In genomic region chr19:35314031-35314430, GRCh38 we compare ENCODE assay signal across 35 cellular contexts. TPM values are rescaled to one million over a fixed set of nuclear protein-coding genes. Genes with fewer than 3 reads are reported as not detected.
"Had no signal": no experiment of that assay in that cellular context is flagged by ENCODE, and none has a peak within 500 bp of the region (broad histone marks: within the 10 kb centered on the region; RNA-seq: fewer than 3 reads in every experiment).

No MANE protein-coding gene starts in this region.

- H3K27ac Mint-ChIP-seq: activated CD4-positive, alpha-beta memory T cell treated with anti-CD3 and anti-CD28 coated beads, Interleukin-2, amount 10 ng/mL, durations not matched to agents 7 days and 5 days; activated CD4-positive, alpha-beta T cell treated with anti-CD3 and anti-CD28 coated beads, Interleukin-2, amount 10 ng/mL, durations not matched to agents 24 days and 14 days; activated T-cell treated with anti-CD3 and anti-CD28 coated beads, Interleukin-2, amount 50 U/mL, for 24 hours; activated T-helper 17 cell treated with anti-CD3 and anti-CD28 coated beads, Interleukin-2, amount 50 U/mL, for 72 hours; progenitor cell of endocrine pancreas; stimulated activated effector memory CD8-positive, alpha-beta T cell treated with anti-CD3 and anti-CD28 coated beads, Interleukin-12 subunit alpha, Interleukin-12 subunit beta, amount 100 ng/mL, for 72 hours; T-helper 17 cell had no signal

- H3K27me3 Mint-ChIP-seq: activated CD4-positive, alpha-beta T cell treated with anti-CD3 and anti-CD28 coated beads, Interleukin-2, amount 10 ng/mL, durations not matched to agents 24 days and 14 days; activated T-cell treated with anti-CD3 and anti-CD28 coated beads, Interleukin-2, amount 50 U/mL, for 24 hours; progenitor cell of endocrine pancreas had no signal

- H3K4me3 ChIP-seq: gastrocnemius medialis, left ventricle myocardium inferior, lung, ovary, sigmoid colon, thyroid gland had no signal

- H3K36me3 ChIP-seq: gastrocnemius medialis, left ventricle myocardium inferior, neutrophil, ovary, sigmoid colon, thyroid gland, WERI-Rb-1 had no signal

- H3K4me1 ChIP-seq: gastrocnemius medialis, sigmoid colon had no signal

- H3K27me3 ChIP-seq: gastrocnemius medialis, neutrophil, ovary, thyroid gland had no signal

- DNase-seq: activated CD4-positive, alpha-beta memory T cell treated with anti-CD3 and anti-CD28 coated beads, Interleukin-2, amount 10 ng/mL, durations not matched to agents 7 days and 5 days; activated CD4-positive, alpha-beta T cell treated with anti-CD3 and anti-CD28 coated beads, Interleukin-2, amount 10 ng/mL, durations not matched to agents 24 days and 14 days; activated CD4-positive, CD25-positive, alpha-beta regulatory T cell treated with anti-CD3 and anti-CD28 coated beads, Interleukin-2, amount 50 U/mL, for 72 hours; activated CD8-positive, alpha-beta memory T cell treated with anti-CD3 and anti-CD28 coated beads, Interleukin-2, amount 50 U/mL, for 48 hours; activated gamma-delta T cell treated with Interleukin-2 at 50 U/mL for 16 hours; activated naive CD4-positive, alpha-beta T cell treated with anti-CD3 and anti-CD28 coated beads, Interleukin-2, amount 50 U/mL, for 16 hours; activated T-cell treated with anti-CD3 and anti-CD28 coated beads, Interleukin-2, amount 50 U/mL, for 24 hours; amniotic stem cell; caudate nucleus; dermis blood vessel endothelial cell; effector CD8-positive, alpha-beta T cell; gastrocnemius medialis; glutamatergic neuron; islet precursor cell; left ventricle myocardium inferior; mesendoderm; nephron progenitor cell; sigmoid colon; small intestine; stimulated activated CD4-positive, alpha-beta T cell treated with anti-CD3 and anti-CD28 coated beads, Interleukin-4, amount 100 ng/mL, for 24 hours; stimulated activated naive CD8-positive, alpha-beta T cell treated with anti-CD3 and anti-CD28 coated beads, Interleukin-15, amount 100 ng/mL, for 72 hours; T-helper 17 cell; T1000; thyroid gland; WERI-Rb-1 had no signal

- H3K4me3 Mint-ChIP-seq: activated CD4-positive, alpha-beta memory T cell treated with anti-CD3 and anti-CD28 coated beads, Interleukin-2, amount 10 ng/mL, durations not matched to agents 7 days and 5 days; activated CD4-positive, alpha-beta T cell treated with anti-CD3 and anti-CD28 coated beads, Interleukin-2, amount 10 ng/mL, durations not matched to agents 24 days and 14 days; activated T-cell treated with anti-CD3 and anti-CD28 coated beads, Interleukin-2, amount 50 U/mL, for 24 hours; activated T-helper 17 cell treated with anti-CD3 and anti-CD28 coated beads, Interleukin-2, amount 50 U/mL, for 72 hours; nephron progenitor cell; stimulated activated effector memory CD8-positive, alpha-beta T cell treated with anti-CD3 and anti-CD28 coated beads, Interleukin-12 subunit alpha, Interleukin-12 subunit beta, amount 100 ng/mL, for 72 hours; stimulated activated naive CD8-positive, alpha-beta T cell treated with anti-CD3 and anti-CD28 coated beads, Interleukin-15, amount 100 ng/mL, for 72 hours; T-helper 17 cell had no signal

- H3K27ac ChIP-seq: gastrocnemius medialis, left ventricle myocardium inferior, neutrophil, sigmoid colon, thyroid gland, WERI-Rb-1 had no signal

- H3K9me3 Mint-ChIP-seq: activated CD4-positive, alpha-beta memory T cell treated with anti-CD3 and anti-CD28 coated beads, Interleukin-2, amount 10 ng/mL, durations not matched to agents 7 days and 5 days; activated CD4-positive, alpha-beta T cell treated with anti-CD3 and anti-CD28 coated beads, Interleukin-2, amount 10 ng/mL, durations not matched to agents 24 days and 14 days; activated T-cell treated with anti-CD3 and anti-CD28 coated beads, Interleukin-2, amount 50 U/mL, for 24 hours; activated T-helper 17 cell treated with anti-CD3 and anti-CD28 coated beads, Interleukin-2, amount 50 U/mL, for 72 hours; nephron progenitor cell; stimulated activated effector memory CD8-positive, alpha-beta T cell treated with anti-CD3 and anti-CD28 coated beads, Interleukin-12 subunit alpha, Interleukin-12 subunit beta, amount 100 ng/mL, for 72 hours; stimulated activated naive CD8-positive, alpha-beta T cell treated with anti-CD3 and anti-CD28 coated beads, Interleukin-15, amount 100 ng/mL, for 72 hours had no signal

- ATAC-seq: activated T-helper 17 cell treated with anti-CD3 and anti-CD28 coated beads, Interleukin-2, amount 50 U/mL, for 72 hours; gastrocnemius medialis; stimulated activated effector memory CD8-positive, alpha-beta T cell treated with anti-CD3 and anti-CD28 coated beads, Interleukin-12 subunit alpha, Interleukin-12 subunit beta, amount 100 ng/mL, for 72 hours; stimulated activated naive CD8-positive, alpha-beta T cell treated with anti-CD3 and anti-CD28 coated beads, Interleukin-15, amount 100 ng/mL, for 72 hours; T-helper 17 cell had no signal

- H3K9me3 ChIP-seq: gastrocnemius medialis, left ventricle myocardium inferior, neutrophil, ovary, sigmoid colon, thyroid gland had no signal

RNA-seq across cellular contexts. Expression of gene CD22, which starts 15.0 kb away (rescaled TPM):
- total RNA-seq: left ventricle myocardium inferior, renal cortical epithelial cell had no signal

RNA-seq across cellular contexts. Expression of gene MAG, which starts 22.1 kb away (rescaled TPM):
- total RNA-seq: activated CD4-positive, alpha-beta memory T cell treated with anti-CD3 and anti-CD28 coated beads, Interleukin-2, amount 10 ng/mL, durations not matched to agents 7 days and 5 days; activated CD4-positive, alpha-beta T cell treated with anti-CD3 and anti-CD28 coated beads, Interleukin-2, amount 10 ng/mL, durations not matched to agents 24 days and 14 days; dermis blood vessel endothelial cell; epithelial cell of proximal tubule; left ventricle myocardium inferior; mononuclear cell; renal cortical epithelial cell; T-helper 17 cell; ureter had no signal
- polyA plus RNA-seq: small intestine had no signal

RNA-seq across cellular contexts. Expression of gene HAMP, which starts 31.7 kb away (rescaled TPM):
- total RNA-seq: epithelial cell of proximal tubule, gastrocnemius medialis, left ventricle myocardium inferior, thyroid gland had no signal

RNA-seq across cellular contexts. Expression of gene FFAR1, which starts 33.7 kb away (rescaled TPM):
- total RNA-seq: activated CD4-positive, alpha-beta memory T cell treated with anti-CD3 and anti-CD28 coated beads, Interleukin-2, amount 10 ng/mL, durations not matched to agents 7 days and 5 days; dermis blood vessel endothelial cell; gastrocnemius medialis; left ventricle myocardium inferior; renal cortical epithelial cell; sigmoid colon; thyroid gland; ureter had no signal

RNA-seq across cellular contexts. Expression of gene FFAR3, which starts 44.2 kb away (rescaled TPM):
- total RNA-seq: epithelial cell of proximal tubule, gastrocnemius medialis, left ventricle myocardium inferior, progenitor cell of endocrine pancreas, renal cortical epithelial cell, ureter had no signal
